In the genomic region with DNA sequence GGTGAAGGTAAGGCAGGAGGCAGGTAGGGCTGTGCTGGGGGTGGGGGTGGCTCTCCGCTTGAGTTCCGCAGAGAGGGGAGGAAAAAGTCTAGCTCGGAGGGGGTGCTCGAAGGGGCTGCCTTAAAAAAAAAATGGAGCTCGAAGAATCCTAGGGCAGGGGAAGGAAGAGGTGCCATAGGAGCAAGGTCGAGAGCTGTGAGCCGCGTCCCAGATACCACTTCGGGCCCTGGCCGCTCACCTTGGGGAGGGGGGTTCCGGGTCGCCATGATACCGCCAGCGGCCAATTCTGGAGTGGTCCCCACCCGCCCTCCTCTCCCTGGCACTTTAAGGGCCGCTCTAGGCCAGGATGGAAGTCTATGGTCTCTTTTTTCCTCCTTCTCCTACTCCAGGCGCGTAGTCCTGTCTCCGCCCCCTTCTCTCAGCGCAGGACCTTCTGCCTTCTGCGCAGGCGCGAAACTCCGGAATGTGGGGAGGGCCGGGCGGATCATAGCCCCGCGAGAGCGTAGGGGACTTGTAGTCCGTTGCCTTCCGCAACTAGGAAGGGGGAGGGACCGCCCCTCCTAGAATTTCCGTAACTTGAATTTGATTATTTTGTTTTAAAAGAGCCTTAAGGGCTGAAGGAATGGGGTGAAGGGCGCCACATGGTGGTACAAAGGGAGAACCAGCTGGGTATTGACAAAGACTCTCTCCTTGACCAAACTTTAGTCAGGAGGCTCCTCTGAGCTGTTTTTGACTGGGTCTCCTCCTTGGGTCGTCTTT, we compare ENCODE assay signal across 8 cellular contexts. TPM values are rescaled to one million over a fixed set of nuclear protein-coding genes. Genes with fewer than 3 reads are reported as not detected.
A peak's percentile ranks its signal among the peaks of the same experiment; 100 is the strongest.
DNase-seq lines count a peak whose midpoint lies in the region; ATAC-seq, FAIRE-seq and TF ChIP-seq lines count a peak whose summit lies in the region.

A gene with protein sequence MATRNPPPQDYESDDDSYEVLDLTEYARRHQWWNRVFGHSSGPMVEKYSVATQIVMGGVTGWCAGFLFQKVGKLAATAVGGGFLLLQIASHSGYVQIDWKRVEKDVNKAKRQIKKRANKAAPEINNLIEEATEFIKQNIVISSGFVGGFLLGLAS (minus strand): TSS at position 293 of the 759 bp plus-strand sequence. CDS start 27 bp downstream, at position 266.

- no peak within 1 kb of the TSS for H2BK5ac ChIP-seq in H1 (ENCODE audit: low read depth, low read length)
- H2BK5ac ChIP-seq in mesendoderm (ENCODE audit: low read length), result no peak within 1 kb of the TSS

- H3K36me3 Mint-ChIP-seq in activated CD8-positive, alpha-beta memory T cell treated with anti-CD3 and anti-CD28 coated beads, Interleukin-2, amount 10 ng/mL, durations not matched to agents 7 days and 5 days, result peaks cover 2% of the 10 kb centered on the region

- H3K14ac ChIP-seq in H1 (ENCODE audit: insufficient read length), result no peak within 1 kb of the TSS

- DNase-seq in COLO829 (ENCODE audit: low spot score) (peak; percentile 89), GM20000 (ENCODE audit: low spot score) (peak; percentile 78), HT-29 (ENCODE audit: low spot score) (peak; percentile 94), NOMO-1 treated with DMSO at 0.1 percent for 48 hours (lab: John Stamatoyannopoulos, UW; ENCODE audit: unreplicated experiment) (peak; percentile 94), H1 (ENCODE audit: low read depth in 1 of 2, low spot score in 2 of 2) (peak; percentile 89 to 93), mesendoderm (peak; percentile 98)
- DNase-seq in activated CD8-positive, alpha-beta memory T cell treated with anti-CD3 and anti-CD28 coated beads, Interleukin-2, amount 10 ng/mL, durations not matched to agents 7 days and 5 days, result peak; percentile 93
- DNase-seq in stimulated activated CD8-positive, alpha-beta memory T cell treated with anti-CD3 and anti-CD28 coated beads, Interleukin-15, amount 100 ng/mL, for 1 hour (ENCODE audit: low read depth), result peak; percentile 76

- ATAC-seq in activated CD8-positive, alpha-beta memory T cell treated with anti-CD3 and anti-CD28 coated beads, Interleukin-2, amount 10 ng/mL, durations not matched to agents 7 days and 5 days, result peak; percentile 99

- H2BK12ac ChIP-seq in H1 (ENCODE audit: low read depth, low read length), result no peak within 1 kb of the TSS

- CTCF ChIA-PET in activated CD8-positive, alpha-beta memory T cell treated with anti-CD3 and anti-CD28 coated beads, Interleukin-2, amount 10 ng/mL, durations not matched to agents 7 days and 5 days (lab: Charles Lee), result no interaction called here
- CTCF ChIA-PET in H1 (lab: Charles Lee; ENCODE audit: partially characterized antibody), result interaction anchor here (1.0 kb wide), 1 partner anchor 77 kb away, joined by 3 read pairs; no protein-coding TSS in a partner anchor

- H3K4me3 ChIP-seq in H1 (ENCODE audit: extremely low read depth in 1 of 4, insufficient read depth in 2 of 4, low read depth in 3 of 4, low read length in 4 of 4), result peak within 1 kb of the TSS; percentile 66 to 81 (median 74)
- H3K4me3 ChIP-seq in mesendoderm (ENCODE audit: low read length), result peak within 1 kb of the TSS; percentile 60

- no peaks in the 10 kb centered on the region for H3K9me3 Mint-ChIP-seq in activated CD8-positive, alpha-beta memory T cell treated with anti-CD3 and anti-CD28 coated beads, Interleukin-2, amount 10 ng/mL, durations not matched to agents 7 days and 5 days (ENCODE audit: low read depth)

- H2BK120ac ChIP-seq in H1 (replicated peaks; ENCODE audit: low read depth, low read length) (no peak within 1 kb of the TSS), mesendoderm (ENCODE audit: low read depth, low read length) (no peak within 1 kb of the TSS)

- H3K4me1 Mint-ChIP-seq in activated CD8-positive, alpha-beta memory T cell treated with anti-CD3 and anti-CD28 coated beads, Interleukin-2, amount 10 ng/mL, durations not matched to agents 7 days and 5 days, result peaks cover 14% of the 10 kb centered on the region

- H3K27ac ChIP-seq in H1 (ENCODE audit: low read depth, low read length), result peak within 1 kb of the TSS; percentile 84
- H3K27ac ChIP-seq in mesendoderm (ENCODE audit: low read depth, low read length), result no peak within 1 kb of the TSS

- H4K5ac ChIP-seq in H1 (ENCODE audit: insufficient read length, low read depth, low read length) (peak within 1 kb of the TSS; percentile 33), mesendoderm (ENCODE audit: low read length) (no peak within 1 kb of the TSS)

- POLR2A ChIA-PET in H1 (lab: Charles Lee; ENCODE audit: partially characterized antibody), result interaction anchor here (0.6 to 1.3 kb wide), 4 partner anchors 15 to 413 kb away, joined by 3 read pairs; no protein-coding TSS in a partner anchor

- H2BK20ac ChIP-seq in H1 (ENCODE audit: low read length), result no peak within 1 kb of the TSS

- H3K4ac ChIP-seq in H1 (replicated peaks; ENCODE audit: insufficient read length, low read depth, low read length) (no peak within 1 kb of the TSS), mesendoderm (ENCODE audit: low read depth, low read length) (no peak within 1 kb of the TSS)

- WGBS in H1 (ENCODE audit: extremely low coverage in 1 of 2, insufficient coverage in 1 of 2, insufficient read length in 1 of 2, insufficient replicate concordance in 2 of 2, low coverage in 1 of 2, low lambda C conversion rate in 2 of 2, missing lambda C conversion rate in 1 of 2), 2 experiments, result 14% methylated on average over 3 of the region's 35 CpGs; no CpG with 5 or more reads in 1 of the 2 experiments
- WGBS in mesendoderm (ENCODE audit: extremely low coverage, insufficient coverage, low lambda C conversion rate), result no CpG with 5 or more reads among the region's 35 CpGs

- peaks cover 0 to 28% of the 10 kb centered on the region in 2 experiments; a peak in 2 of 4 replicates for H3K79me2 ChIP-seq in H1 (ENCODE audit: control insufficient read depth in 1 of 2, insufficient read depth in 2 of 2, low read length in 2 of 2)
- H3K79me2 ChIP-seq in mesendoderm (ENCODE audit: control insufficient read depth, insufficient read depth, low read length), result no peaks in the 10 kb centered on the region

- H3K4me2 ChIP-seq in H1 (ENCODE audit: insufficient read depth in 1 of 2, low read depth in 2 of 2, low read length in 2 of 2), result peak within 1 kb of the TSS; percentile 72 to 77
- H3K4me2 ChIP-seq in mesendoderm (ENCODE audit: low read length), result peak within 1 kb of the TSS; percentile 54

- TF ChIP-seq RAD21 in H1 (IDR thresholded peaks at IDR 0.05 in 1 of 2, conservative IDR thresholded peaks at IDR 0.05 in 1 of 2; ENCODE audit: low read depth in 2 of 2, low read length in 2 of 2), result peak; percentile 50 to 61

- H3K27me3 Mint-ChIP-seq in activated CD8-positive, alpha-beta memory T cell treated with anti-CD3 and anti-CD28 coated beads, Interleukin-2, amount 10 ng/mL, durations not matched to agents 7 days and 5 days, result no peaks in the 10 kb centered on the region

- H4K91ac ChIP-seq in H1 (replicated peaks; ENCODE audit: insufficient read length, low read length), result peak within 1 kb of the TSS; percentile 74

- H3K27ac Mint-ChIP-seq in activated CD8-positive, alpha-beta memory T cell treated with anti-CD3 and anti-CD28 coated beads, Interleukin-2, amount 10 ng/mL, durations not matched to agents 7 days and 5 days, result peak within 1 kb of the TSS; percentile 86

- H2AK5ac ChIP-seq in H1 (ENCODE audit: low read depth, low read length) (no peak within 1 kb of the TSS), mesendoderm (ENCODE audit: low read length) (no peak within 1 kb of the TSS)

- H3K9ac ChIP-seq in H1 (replicated peaks in 1 of 4; ENCODE audit: extremely low read depth in 1 of 4, low read depth in 3 of 4, low read length in 3 of 4) (peak within 1 kb of the TSS; percentile 67 to 85 (median 78)), mesendoderm (ENCODE audit: low read length) (peak within 1 kb of the TSS; percentile 79)

- H3K4me1 ChIP-seq in H1 (replicated peaks in 1 of 4; ENCODE audit: control insufficient read depth in 3 of 4, insufficient read depth in 4 of 4, low read length in 3 of 4) (no peaks in the 10 kb centered on the region), mesendoderm (ENCODE audit: control insufficient read depth, low read depth, low read length) (no peaks in the 10 kb centered on the region)

- H3K23me2 ChIP-seq in H1 (ENCODE audit: low read depth, low read length), result no peaks in the 10 kb centered on the region

- H3K56ac ChIP-seq in H1 (replicated peaks; ENCODE audit: insufficient read length, low read depth, low read length) (peak within 1 kb of the TSS; percentile 79), mesendoderm (ENCODE audit: low read length) (peak within 1 kb of the TSS; percentile 84)

- H3K27me3 ChIP-seq in H1 (replicated peaks in 1 of 4; ENCODE audit: control insufficient read depth in 3 of 4, extremely low read depth in 1 of 4, insufficient read depth in 3 of 4, low read length in 3 of 4), result no peaks in the 10 kb centered on the region
- no peaks in the 10 kb centered on the region for H3K27me3 ChIP-seq in mesendoderm (ENCODE audit: insufficient read depth, low read length, poor library complexity)

- peak within 1 kb of the TSS; percentile 89; the same call in 1 of the 2 replicates for H4K8ac ChIP-seq in H1 (ENCODE audit: extremely low read depth, insufficient read depth, low read length)
- H4K8ac ChIP-seq in mesendoderm (ENCODE audit: low read depth, low read length), result peak within 1 kb of the TSS; percentile 41

- TF ChIP-seq CTCF in GM20000 (IDR thresholded peaks at IDR 0.05; ENCODE audit: extremely low read depth, missing control alignments), result no peak
- peak; percentile 15 to 45 (median 24); a peak in 3 of 4 replicates for TF ChIP-seq CTCF in H1 (IDR thresholded peaks at IDR 0.05; ENCODE audit: control extremely low read depth in 1 of 3, insufficient read depth in 1 of 3, low read depth in 1 of 3, low read length in 3 of 3)

- H3K36me3 ChIP-seq in H1 (ENCODE audit: control insufficient read depth in 2 of 4, insufficient read depth in 4 of 4, low read length in 3 of 4) (peaks cover 0 to 4% (median 1%) of the 10 kb centered on the region in 4 experiments; a peak in 2 of 8 replicates), mesendoderm (ENCODE audit: control insufficient read depth, insufficient read depth, low read length) (no peaks in the 10 kb centered on the region)

- no peak for TF ChIP-seq EP300 in H1 (IDR thresholded peaks at IDR 0.05; ENCODE audit: borderline replicate concordance in 1 of 2, low read depth in 2 of 2, low read length in 2 of 2)

- no peak within 1 kb of the TSS for H2AFZ ChIP-seq in H1 (ENCODE audit: low read length)

- H3K9me3 ChIP-seq in H1 (ENCODE audit: insufficient read depth in 2 of 2, low read depth in 1 of 2, low read length in 1 of 2), result no peaks in the 10 kb centered on the region

- H3K18ac ChIP-seq in H1 (ENCODE audit: extremely low read depth, low read length) (no peak within 1 kb of the TSS; the same call in 1 of the 2 replicates), mesendoderm (ENCODE audit: low read length) (peak within 1 kb of the TSS; percentile 61)

- FAIRE-seq in H1 (lab: Jason Lieb, UNC), result peak; percentile 85

- no peaks in the 10 kb centered on the region; the same call in 1 of the 2 replicates for H3K79me1 ChIP-seq in H1 (ENCODE audit: low read depth, low read length)
- H3K79me1 ChIP-seq in mesendoderm (ENCODE audit: low read length), result no peaks in the 10 kb centered on the region

- TF ChIP-seq POLR2A in H1 (IDR thresholded peaks at IDR 0.05; ENCODE audit: control extremely low read depth in 1 of 2, low read depth in 2 of 2, low read length in 2 of 2), result peak; percentile 25 to 77

- H4K20me1 ChIP-seq in H1 (replicated peaks in 1 of 2; ENCODE audit: control insufficient read depth in 1 of 2, insufficient read depth in 2 of 2, low read length in 2 of 2), result no peaks in the 10 kb centered on the region

- H2BK15ac ChIP-seq in H1 (ENCODE audit: low read length), result no peak within 1 kb of the TSS
- H2BK15ac ChIP-seq in mesendoderm (replicated peaks; ENCODE audit: low read depth), result no peak within 1 kb of the TSS

- H3K4me3 Mint-ChIP-seq in activated CD8-positive, alpha-beta memory T cell treated with anti-CD3 and anti-CD28 coated beads, Interleukin-2, amount 10 ng/mL, durations not matched to agents 7 days and 5 days, result peak within 1 kb of the TSS; percentile 79

- H3K23ac ChIP-seq in H1 (ENCODE audit: insufficient read length), result no peak within 1 kb of the TSS
- no peak within 1 kb of the TSS for H3K23ac ChIP-seq in mesendoderm (ENCODE audit: low read length)

RNA-seq across cellular contexts. Expression of the gene that starts here (rescaled TPM):
- total RNA-seq in HT-29 (2014; rRNA removed; shearing (Covaris generic)), result 8.4 and 10.6 TPM in 2 replicates
- total RNA-seq in activated CD8-positive, alpha-beta memory T cell treated with anti-CD3 and anti-CD28 coated beads, Interleukin-2, amount 10 ng/mL, durations not matched to agents 7 days and 5 days, result 1 to 10 TPM; 8.2 to 9.9 TPM
- 22.7 and 24.1 TPM in 2 replicates for total RNA-seq in H1 (2021; fragmentation: NEBNext Ultra II Directional; extraction: Animal tissue kit (Norgen Biotek cat#: 25700))
- 7.1 and 13.7 TPM in 2 replicates for polyA plus RNA-seq in H1 (2011; rRNA removed)
- polyA plus RNA-seq in H1 (2011; cell fraction: cytosol; rRNA removed), result 17.2 TPM
- 3.0 TPM for polyA plus RNA-seq in H1 (2011; cell fraction: nucleus; rRNA removed)
- polyA plus RNA-seq in H1 (2012, experiment 1 of 2), result 16.0 to 27.8 TPM (median 22.6 TPM) in 4 replicates
- polyA plus RNA-seq in H1 (2012, experiment 2 of 2), result 9.2 TPM
- 23.7 TPM for polyA plus RNA-seq in H1 (2013, experiment 1 of 2)
- 24.0 TPM for polyA plus RNA-seq in H1 (2013, experiment 2 of 2)
- 4.7 and 6.7 TPM in 2 replicates for polyA minus RNA-seq in H1 (2011; rRNA and poly(A)+ RNA removed)
- polyA minus RNA-seq in H1 (2011; cell fraction: cytosol; rRNA and poly(A)+ RNA removed), result 2.3 TPM
- 7.0 TPM for polyA minus RNA-seq in H1 (2011; cell fraction: nucleus; rRNA and poly(A)+ RNA removed)
- polyA plus RNA-seq in mesendoderm (2013, experiment 1 of 2), result 23.3 TPM
- polyA plus RNA-seq in mesendoderm (2013, experiment 2 of 2), result 25.0 TPM
